ENCODE assay signal across 9 cellular contexts in genomic region chr10:71999360-72000072, GRCh38. TPM values are rescaled to one million over a fixed set of nuclear protein-coding genes. Genes with fewer than 3 reads are reported as not detected.
A peak's percentile ranks its signal among the peaks of the same experiment; 100 is the strongest.
DNase-seq lines count a peak whose midpoint lies in the region; ATAC-seq, FAIRE-seq and TF ChIP-seq lines count a peak whose summit lies in the region.
"Had no signal": no experiment of that assay in that cellular context is flagged by ENCODE, and none has a peak within 500 bp of the region (broad histone marks: within the 10 kb centered on the region; RNA-seq: fewer than 3 reads in every experiment).

No MANE protein-coding gene starts in this region.

- H3K4me3 ChIP-seq in GM23248, result no peak overlapping the region; the same call in 1 of the 2 replicates
- H3K4me3 ChIP-seq in breast epithelium, result peak overlapping the region in 1 of 3 donors; percentile 34
- no peak overlapping the region for H3K4me3 ChIP-seq in kidney (ENCODE audit: low read length in 2 of 2)
- H3K4me3 ChIP-seq in spleen, result no peak overlapping the region

- no peaks in the 10 kb centered on the region for H3K9me2 ChIP-seq in GM23248 (ENCODE audit: insufficient read depth)

- H3K27me3 ChIP-seq in GM23248 (replicated peaks; ENCODE audit: insufficient read depth) (no peaks in the 10 kb centered on the region), breast epithelium (no peaks in the 10 kb centered on the region), spleen (replicated peaks in 1 of 7) (peaks cover 0 to 5% (median 0%) of the 10 kb centered on the region in 7 donors)

- TF ChIP-seq POLR2A in breast epithelium (IDR thresholded peaks at IDR 0.05) (no peak), spleen (IDR thresholded peaks at IDR 0.05) (no peak)

- H4K20me1 ChIP-seq in GM23248 (ENCODE audit: insufficient read depth), result no peaks in the 10 kb centered on the region

- FAIRE-seq in kidney (lab: Jason Lieb, UNC), result no peak
- FAIRE-seq: islet of Langerhans had no signal

- DNase-seq in GM23248 (peak; percentile 69), breast epithelium (ENCODE audit: low spot score in 2 of 2) (no peak), kidney (peak; percentile 95), spleen (peak; percentile 77)
- DNase-seq in activated CD4-positive, alpha-beta T cell treated with anti-CD3 and anti-CD28 coated beads, Interleukin-2, amount 10 ng/mL, durations not matched to agents 24 days and 14 days, result no peak
- DNase-seq in activated CD8-positive, alpha-beta memory T cell treated with anti-CD3 and anti-CD28 coated beads, Interleukin-2, amount 50 U/mL, for 4 hours, result no peak

- H3K9ac ChIP-seq in GM23248, result peak overlapping the region; percentile 62
- H3K9ac ChIP-seq in kidney (ENCODE audit: low read length in 2 of 2), result peak overlapping the region in 1 of 2 donors; percentile 16

- H3K4me1 ChIP-seq in GM23248 (ENCODE audit: insufficient read depth) (peaks cover 49% of the 10 kb centered on the region), breast epithelium (peaks cover 6 to 36% of the 10 kb centered on the region in 2 donors), kidney (ENCODE audit: control insufficient read depth in 1 of 2, insufficient read depth in 1 of 2, low read depth in 1 of 2, low read length in 2 of 2) (peaks cover 24 to 44% of the 10 kb centered on the region in 2 donors), spleen (peaks cover 9 to 41% (median 37%) of the 10 kb centered on the region in 6 donors)

- H3K36me3 ChIP-seq in GM23248 (ENCODE audit: low read depth), result no peaks in the 10 kb centered on the region
- H3K36me3 ChIP-seq in breast epithelium, result no peaks in the 10 kb centered on the region
- H3K36me3 ChIP-seq in kidney (ENCODE audit: control insufficient read depth in 1 of 2, insufficient read depth in 2 of 2, low read length in 2 of 2), result no peaks in the 10 kb centered on the region
- H3K36me3 ChIP-seq in spleen, result no peaks in the 10 kb centered on the region

- WGBS in GM23248 (ENCODE audit: low coverage in 1 of 2, low lambda C conversion rate in 2 of 2, missing lambda C conversion rate in 2 of 2), 2 experiments, result 31 to 38% methylated on average over 21 of the region's 21 CpGs
- 51 to 71% (median 60%) methylated on average over 13 to 21 of the region's 21 CpGs for WGBS in spleen, 5 donors

- H3K79me2 ChIP-seq in GM23248 (ENCODE audit: insufficient read depth), result peaks cover 100% of the 10 kb centered on the region

- no peaks in the 10 kb centered on the region for H3K36me3 Mint-ChIP-seq in activated CD4-positive, alpha-beta T cell treated with anti-CD3 and anti-CD28 coated beads, Interleukin-2, amount 10 ng/mL, durations not matched to agents 24 days and 14 days (ENCODE audit: low read depth)

- no peaks in the 10 kb centered on the region for H3K4me1 Mint-ChIP-seq in activated CD4-positive, alpha-beta T cell treated with anti-CD3 and anti-CD28 coated beads, Interleukin-2, amount 10 ng/mL, durations not matched to agents 24 days and 14 days

- intact Hi-C loops in breast epithelium (cut with DNase I; ENCODE audit: low total_unique reads) (no loop called here), kidney (cut with DNase I) (no loop called here), spleen (cut with DNase I; ENCODE audit: low total_unique reads) (no loop called here)
- intact Hi-C loops in activated CD4-positive, alpha-beta T cell treated with anti-CD3 and anti-CD28 coated beads, Interleukin-2, amount 10 ng/mL, durations not matched to agents 24 days and 14 days (cut with micrococcal nuclease), result no loop called here

- no peak for TF ChIP-seq CTCF in breast epithelium (IDR thresholded peaks at IDR 0.05)
- TF ChIP-seq CTCF in kidney (IDR thresholded peaks at IDR 0.05; ENCODE audit: borderline replicate concordance, extremely low read depth, insufficient read depth), result no peak
- TF ChIP-seq CTCF in spleen (IDR thresholded peaks at IDR 0.05 in 8 of 11, conservative IDR thresholded peaks at IDR 0.05 in 3 of 11), result no peak

- H3K27ac Mint-ChIP-seq in activated CD4-positive, alpha-beta T cell treated with anti-CD3 and anti-CD28 coated beads, Interleukin-2, amount 10 ng/mL, durations not matched to agents 24 days and 14 days, result no peak overlapping the region

- ATAC-seq in HG03521 (IDR thresholded peaks at IDR 0.05; ENCODE audit: unreplicated experiment) (no peak), GM18858 (IDR thresholded peaks at IDR 0.05; ENCODE audit: unreplicated experiment) (no peak)

- H3K27ac ChIP-seq in GM23248, result peak overlapping the region; percentile 78
- H3K27ac ChIP-seq in breast epithelium, result peak overlapping the region; percentile 73 to 89
- H3K27ac ChIP-seq in kidney (ENCODE audit: low read depth in 2 of 2, low read length in 2 of 2), result peak overlapping the region; percentile 61 to 81
- peak overlapping the region; percentile 10 to 86 (median 80) for H3K27ac ChIP-seq in spleen

- H3F3A ChIP-seq in GM23248 (ENCODE audit: insufficient read depth), result peaks cover 4% of the 10 kb centered on the region; the same call in 1 of the 2 replicates

- no peaks in the 10 kb centered on the region for H3K9me3 Mint-ChIP-seq in activated CD4-positive, alpha-beta T cell treated with anti-CD3 and anti-CD28 coated beads, Interleukin-2, amount 10 ng/mL, durations not matched to agents 24 days and 14 days

- no peaks in the 10 kb centered on the region for H3K27me3 Mint-ChIP-seq in activated CD4-positive, alpha-beta T cell treated with anti-CD3 and anti-CD28 coated beads, Interleukin-2, amount 10 ng/mL, durations not matched to agents 24 days and 14 days

- no peaks in the 10 kb centered on the region for H3K9me3 ChIP-seq in GM23248 (ENCODE audit: low read depth)
- H3K9me3 ChIP-seq in breast epithelium, result no peaks in the 10 kb centered on the region
- H3K9me3 ChIP-seq in kidney (ENCODE audit: control insufficient read depth in 1 of 2, low read length in 2 of 2), result no peaks in the 10 kb centered on the region
- no peaks in the 10 kb centered on the region for H3K9me3 ChIP-seq in spleen

- in situ Hi-C loops in GM23248 (cut with MboI), result no loop called here

- no peak overlapping the region for H2AFZ ChIP-seq in GM23248

- H3K4me2 ChIP-seq in GM23248 (ENCODE audit: unreplicated experiment), result peak overlapping the region; percentile 38

- no peak overlapping the region for H3K4me3 Mint-ChIP-seq in activated CD4-positive, alpha-beta T cell treated with anti-CD3 and anti-CD28 coated beads, Interleukin-2, amount 10 ng/mL, durations not matched to agents 24 days and 14 days

RNA-seq across cellular contexts. Expression of gene CHST3, which starts 35.3 kb away (rescaled TPM):
- 42.2 and 43.3 TPM in 2 replicates for total RNA-seq in GM23248 (2014; rRNA removed; shearing (Covaris generic))
- 10.4 and 10.7 TPM in 2 replicates for polyA plus RNA-seq in GM23248 (2016; fragmentation: Nextera tagmentation; extraction: Ambion mirVana)
- total RNA-seq in breast epithelium, result 10 to 100 TPM; 20.2 to 34.5 (median 25.6) TPM
- total RNA-seq in kidney, result 31.5 TPM
- polyA plus RNA-seq in kidney (ENCODE audit: insufficient read depth, low read depth, low replicate concordance), result 9.1 TPM
- 1 to 10 TPM; 4.1 to 8.7 (median 6.1) TPM for total RNA-seq in spleen
- 1 to 10 TPM in 1 of 3 donors, under 1 TPM in 2; 0.28 to 1.6 (median 0.56) TPM for polyA plus RNA-seq in spleen
- total RNA-seq in activated CD4-positive, alpha-beta T cell treated with anti-CD3 and anti-CD28 coated beads, Interleukin-2, amount 10 ng/mL, durations not matched to agents 24 days and 14 days, result 0.36 and 0.63 TPM in 2 replicates

Comparison
In these comparisons a context has a peak if more than half of its experiments do, and no peak if none do; other contexts are left out.
1. DNase-seq: peak in GM23248 (single experiment), kidney (single experiment) and spleen (single experiment); none in breast epithelium (0 of 2), activated CD4-positive, alpha-beta T cell treated with anti-CD3 and anti-CD28 coated beads, Interleukin-2, amount 10 ng/mL, durations not matched to agents 24 days and 14 days (single experiment) and activated CD8-positive, alpha-beta memory T cell treated with anti-CD3 and anti-CD28 coated beads, Interleukin-2, amount 50 U/mL, for 4 hours (single experiment).
2. Peak in every context shown above with its lines, with median percentiles within 50 percentile points of each other: H3K27ac ChIP-seq.